In the genomic region with DNA sequence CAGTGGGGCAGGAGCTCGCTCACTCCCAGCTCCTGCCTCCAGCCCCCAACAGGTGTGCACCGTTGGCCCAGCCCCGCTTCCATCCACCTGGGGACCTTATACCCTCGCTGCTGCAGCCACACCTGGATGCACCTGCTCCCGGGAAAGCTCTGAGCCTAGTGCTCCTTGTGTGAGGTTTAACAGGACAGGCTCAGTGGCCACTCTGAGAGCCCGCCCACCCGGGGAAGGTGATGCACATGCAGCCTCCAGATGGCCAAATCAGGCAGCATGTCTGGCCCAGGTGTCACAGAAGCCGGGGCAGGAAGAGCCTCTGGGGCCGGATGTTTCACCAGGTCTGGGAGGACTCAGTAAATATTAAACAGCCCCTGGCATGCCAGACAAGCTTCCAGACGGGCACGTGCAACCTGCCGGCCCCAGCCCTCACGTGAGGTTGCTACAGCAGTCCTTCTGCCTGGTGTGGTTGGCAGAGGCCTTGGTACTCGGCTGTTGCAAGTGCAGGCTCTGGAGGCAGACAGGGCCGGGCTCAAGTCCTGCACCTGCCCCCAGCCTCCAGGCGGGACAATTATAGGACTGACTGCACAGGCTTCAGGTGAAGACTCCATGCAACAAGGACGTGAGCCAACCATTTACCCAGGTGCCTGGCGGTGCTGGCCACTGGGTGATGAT, we compare ENCODE assay signal across 12 cellular contexts.
DNase-seq lines count a peak whose midpoint lies in the region; ATAC-seq and TF ChIP-seq lines count a peak whose summit lies in the region.
"Had no signal": no experiment of that assay in that cellular context is flagged by ENCODE, and none has a peak within 500 bp of the region (broad histone marks: within the 10 kb centered on the region; RNA-seq: fewer than 3 reads in every experiment).

No MANE protein-coding gene starts in this region.

- ATAC-seq in HG02840 (IDR thresholded peaks at IDR 0.05; ENCODE audit: low FRiP score, unreplicated experiment) = no peak

- H3K27ac ChIP-seq in MM.1S (ENCODE audit: low read length) (peak overlapping the region; percentile 25; the same call in 1 of the 2 replicates), OCI-LY3 (ENCODE audit: low read length) (no peak overlapping the region)

- H2AFZ ChIP-seq in MM.1S (ENCODE audit: low read length) = peak overlapping the region; percentile 81
- 0 out of 2 replicates have a peak overlapping the region, but pooled peaks have one; percentile 29 for H2AFZ ChIP-seq in OCI-LY3 (ENCODE audit: low read depth, low read length)

- no peak overlapping the region for H3K4me3 ChIP-seq in MM.1S (ENCODE audit: low read length)
- H3K4me3 ChIP-seq in OCI-LY3 (ENCODE audit: low read length) = no peak overlapping the region
- H3K4me3 ChIP-seq in kidney epithelial cell (ENCODE audit: low read depth, low read length) = no peak overlapping the region

- in situ Hi-C loops in ACHN (cut with HindIII; ENCODE audit: low pct_ligation_motif_present, low pct_unique_long_range_greater_than_20kb, low sequenced_read_pairs) = no loop called here

- H4K20me1 ChIP-seq in MM.1S (ENCODE audit: insufficient read depth, low read length) (no peaks in the 10 kb centered on the region), OCI-LY3 (ENCODE audit: insufficient read depth, low read length) (no peaks in the 10 kb centered on the region)

- H3K4me2 ChIP-seq in MM.1S (ENCODE audit: low read depth, low read length) (no peak overlapping the region), OCI-LY3 (ENCODE audit: low read length) (no peak overlapping the region)

- H3K27me3 ChIP-seq in MM.1S (replicated peaks; ENCODE audit: insufficient read depth, low read length) = no peaks in the 10 kb centered on the region
- peaks cover 6% of the 10 kb centered on the region; the same call in 1 of the 2 replicates for H3K27me3 ChIP-seq in OCI-LY3 (ENCODE audit: low read depth, low read length)
- no peaks in the 10 kb centered on the region for H3K27me3 ChIP-seq in kidney epithelial cell (ENCODE audit: control insufficient read depth, insufficient read depth, low read length)

- H3K9me2 ChIP-seq in MM.1S (replicated peaks; ENCODE audit: insufficient read depth, low read length) = no peaks in the 10 kb centered on the region

- H3K79me2 ChIP-seq in MM.1S (ENCODE audit: low read length) (no peaks in the 10 kb centered on the region), OCI-LY3 (ENCODE audit: low read length) (no peaks in the 10 kb centered on the region)

- H3K4me1 ChIP-seq in MM.1S (ENCODE audit: low read length) (peaks cover 5% of the 10 kb centered on the region; the same call in 1 of the 2 replicates), OCI-LY3 (ENCODE audit: low read length) (peaks cover 21% of the 10 kb centered on the region)

- DNase-seq in ACHN (peak; percentile 31), MM.1S (peak; percentile 75), kidney epithelial cell (ENCODE audit: low read depth) (peak; percentile 55), ecto neural progenitor cell (ENCODE audit: low spot score) (no peak), putamen (ENCODE audit: low spot score) (no peak), HUDEP-2 (lab: John Stamatoyannopoulos, UW; ENCODE audit: unreplicated experiment in 76 of 76) (no peak)
- DNase-seq: activated CD4-positive, alpha-beta memory T cell treated with anti-CD3 and anti-CD28 coated beads for 36 hours; NCI-H1436; stimulated activated CD4-positive, alpha-beta T cell treated with anti-CD3 and anti-CD28 coated beads, Interleukin-12 subunit alpha, Interleukin-12 subunit beta, amount 100 ng/mL, for 4 hours; T-helper 1 cell had no signal

- H3K9ac ChIP-seq in MM.1S (ENCODE audit: low read length) (no peak overlapping the region), OCI-LY3 (ENCODE audit: low read length) (no peak overlapping the region)

- no peaks in the 10 kb centered on the region for H3F3A ChIP-seq in MM.1S (ENCODE audit: insufficient read depth, low read length)

- H3K9me3 ChIP-seq in MM.1S (replicated peaks; ENCODE audit: insufficient read depth, low read length) (no peaks in the 10 kb centered on the region), OCI-LY3 (ENCODE audit: insufficient read depth, low read length) (peaks cover 7% of the 10 kb centered on the region; the same call in 1 of the 2 replicates)

- TF ChIP-seq CTCF in MM.1S (IDR thresholded peaks at IDR 0.05; ENCODE audit: low read length) (no peak), OCI-LY3 (IDR thresholded peaks at IDR 0.05; ENCODE audit: low read depth, low read length) (no peak), kidney epithelial cell (IDR thresholded peaks at IDR 0.05; ENCODE audit: insufficient read depth, low read length, poor library complexity, severe bottlenecking) (no peak)

- H3K36me3 ChIP-seq in MM.1S (replicated peaks; ENCODE audit: insufficient read depth, low read length) = no peaks in the 10 kb centered on the region
- peaks cover 6% of the 10 kb centered on the region for H3K36me3 ChIP-seq in OCI-LY3 (replicated peaks; ENCODE audit: low read depth, low read length)
- H3K36me3 ChIP-seq in kidney epithelial cell (ENCODE audit: control insufficient read depth, insufficient read depth, low read length) = no peaks in the 10 kb centered on the region

Comparison
In these comparisons a context has a peak if more than half of its experiments do, and no peak if none do; other contexts are left out.
1. DNase-seq: peak in ACHN (single experiment), MM.1S (single experiment) and kidney epithelial cell (single experiment); none in ecto neural progenitor cell (single experiment), putamen (single experiment) and HUDEP-2 (0 of 76).